In the genomic region with DNA sequence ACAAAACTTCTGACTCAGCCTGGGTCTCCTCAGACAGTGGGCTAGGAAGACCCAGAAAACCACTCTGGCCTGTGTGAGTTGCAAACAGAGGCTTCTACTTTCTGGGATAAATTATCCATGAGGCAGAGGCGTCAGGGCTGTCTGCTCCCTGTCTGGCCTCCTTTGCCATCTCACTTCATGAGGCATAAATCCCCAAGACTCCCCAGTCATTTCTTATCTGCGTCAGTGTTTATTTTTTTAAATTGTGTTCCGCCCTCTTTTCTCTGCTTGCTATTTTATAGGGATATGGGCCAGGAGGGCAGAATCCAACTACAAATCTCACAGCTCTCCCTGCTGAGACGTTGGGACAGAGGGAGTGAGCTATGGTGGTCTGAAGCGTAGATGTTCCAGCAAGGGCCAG, we compare ENCODE assay signal across 16 cellular contexts.
DNase-seq lines count a peak whose midpoint lies in the region; ATAC-seq and TF ChIP-seq lines count a peak whose summit lies in the region.
"Had no signal": no experiment of that assay in that cellular context is flagged by ENCODE, and none has a peak within 500 bp of the region (broad histone marks: within the 10 kb centered on the region; RNA-seq: fewer than 3 reads in every experiment).

No MANE protein-coding gene starts in this region.

- DNase-seq in Daoy (ENCODE audit: low read depth) (peak; percentile 42), choroid plexus epithelial cell (ENCODE audit: low read depth) (peak; percentile 45), left kidney (ENCODE audit: low read depth, low spot score) (peak; percentile 95), stromal cell of bone marrow (ENCODE audit: low read depth) (peak; percentile 15), NCI-H2029 treated with DMSO at 0.1 percent for 48 hours (lab: John Stamatoyannopoulos, UW) (no peak), NCI-H524 treated with DMSO at 0.1 percent for 48 hours (lab: John Stamatoyannopoulos, UW) (no peak)
- DNase-seq: CD8-positive, alpha-beta T cell; DMS53; MM.1S; NCI-H1092 treated with DMSO at 0.1 percent for 48 hours; NCI-H748 treated with DMSO at 0.1 percent for 48 hours; OCI-M1; SIG-M5 had no signal

- no peak for TF ChIP-seq CTCF in choroid plexus epithelial cell (conservative IDR thresholded peaks at IDR 0.05; ENCODE audit: low read depth, low read length)

- ATAC-seq in GM19467 (IDR thresholded peaks at IDR 0.05; ENCODE audit: unreplicated experiment) (no peak), HG02678 (IDR thresholded peaks at IDR 0.05; ENCODE audit: unreplicated experiment) (no peak)
- ATAC-seq: CD8-positive, alpha-beta T cell had no signal

- no peak overlapping the region for H3K4me3 ChIP-seq in choroid plexus epithelial cell (ENCODE audit: low read depth, low read length)
- H3K4me3 ChIP-seq: BLaER1 treated with 17β-estradiol and CSF1 and Interleukin-3, amounts not matched to agents 10 nM and 100 nM had no signal

Comparison
In these comparisons a context has a peak if more than half of its experiments do, and no peak if none do; other contexts are left out.
1. DNase-seq: peak in Daoy (single experiment), choroid plexus epithelial cell (single experiment), left kidney (single experiment) and stromal cell of bone marrow (single experiment); none in NCI-H2029 treated with DMSO at 0.1 percent for 48 hours (single experiment) and NCI-H524 treated with DMSO at 0.1 percent for 48 hours (single experiment).